Comparison of ENCODE assay signal across 9 cellular contexts in genomic region chrX:71285929-71286328, GRCh38. TPM values are rescaled to one million over a fixed set of nuclear protein-coding genes. Genes with fewer than 3 reads are reported as not detected.
DNase-seq lines count a peak whose midpoint lies in the region; ATAC-seq, FAIRE-seq and TF ChIP-seq lines count a peak whose summit lies in the region.
"Had no signal": no experiment of that assay in that cellular context is flagged by ENCODE, and none has a peak within 500 bp of the region (broad histone marks: within the 10 kb centered on the region; RNA-seq: fewer than 3 reads in every experiment).

No MANE protein-coding gene starts in this region.

- H3K4me3 ChIP-seq in MM.1S (ENCODE audit: low read length): peak overlapping the region; percentile 74
- H3K4me3 ChIP-seq in choroid plexus epithelial cell (ENCODE audit: low read depth, low read length): peak overlapping the region; percentile 74

- BruUV-seq in Calu3 (replicated peaks; lab: Mats Ljungman, UMichigan): no TSS peak

- H3K9ac ChIP-seq in MM.1S (ENCODE audit: low read length): no peak overlapping the region

- H3K27ac ChIP-seq in MM.1S (ENCODE audit: low read length): no peak overlapping the region
- H3K27ac ChIP-seq: Peyer's patch had no signal

- no peaks in the 10 kb centered on the region for H3K27me3 ChIP-seq in MM.1S (replicated peaks; ENCODE audit: insufficient read depth, low read length)
- H3K27me3 ChIP-seq: Peyer's patch had no signal

- H3K4me2 ChIP-seq in MM.1S (ENCODE audit: low read depth, low read length): peak overlapping the region; percentile 63; the same call in 1 of the 2 replicates

- peaks cover 69% of the 10 kb centered on the region for H3K79me2 ChIP-seq in MM.1S (ENCODE audit: low read length)

- peaks cover 20% of the 10 kb centered on the region; the same call in 1 of the 2 replicates for H4K20me1 ChIP-seq in MM.1S (ENCODE audit: insufficient read depth, low read length)

- no peaks in the 10 kb centered on the region for H3K9me2 ChIP-seq in MM.1S (replicated peaks; ENCODE audit: insufficient read depth, low read length)

- no peak for FAIRE-seq in GM19239 (lab: Jason Lieb, UNC)

- intact Hi-C loops in Calu3 (cut with micrococcal nuclease; ENCODE audit: unreplicated experiment): loop anchor here (2.0 kb wide), 1 partner anchor 71 kb away; no protein-coding TSS in a partner anchor

- no peak for TF ChIP-seq CTCF in Calu3 (IDR thresholded peaks at IDR 0.05; ENCODE audit: unreplicated experiment)
- TF ChIP-seq CTCF in MM.1S (IDR thresholded peaks at IDR 0.05; ENCODE audit: low read length): no peak
- TF ChIP-seq CTCF in choroid plexus epithelial cell (conservative IDR thresholded peaks at IDR 0.05; ENCODE audit: low read depth, low read length): no peak
- no peak for TF ChIP-seq CTCF in nephron progenitor cell (IDR thresholded peaks at IDR 0.05)

- DNase-seq in Calu3 (no peak), MM.1S (no peak), choroid plexus epithelial cell (ENCODE audit: low read depth) (no peak), nephron progenitor cell (no peak), hepatic stellate cell (ENCODE audit: low spot score) (no peak), GM19239 (ENCODE audit: insufficient read length, low spot score) (no peak)
- DNase-seq in effector CD4-positive, alpha-beta T cell: no peak
- DNase-seq: Peyer's patch had no signal

- H3K27ac Mint-ChIP-seq in Calu3 (ENCODE audit: unreplicated experiment) (no peak overlapping the region), nephron progenitor cell (peak overlapping the region; percentile 67)

- CTCF ChIA-PET in Calu3 (lab: Charles Lee): no interaction called here

- H3K4me1 Mint-ChIP-seq in Calu3 (ENCODE audit: low read depth, unreplicated experiment): no peaks in the 10 kb centered on the region
- H3K4me1 Mint-ChIP-seq in nephron progenitor cell: peaks cover 32% of the 10 kb centered on the region

- no peak for ATAC-seq in GM18519 (IDR thresholded peaks at IDR 0.05; ENCODE audit: low FRiP score, unreplicated experiment)

- H3K27me3 Mint-ChIP-seq in Calu3 (ENCODE audit: unreplicated experiment): no peaks in the 10 kb centered on the region
- H3K27me3 Mint-ChIP-seq in nephron progenitor cell (ENCODE audit: low read depth, poor library complexity): no peaks in the 10 kb centered on the region

- H2AFZ ChIP-seq in MM.1S (ENCODE audit: low read length): no peak overlapping the region

- no peaks in the 10 kb centered on the region for H3K9me3 ChIP-seq in MM.1S (replicated peaks; ENCODE audit: insufficient read depth, low read length)
- H3K9me3 ChIP-seq: Peyer's patch had no signal

- peak overlapping the region; percentile 97 for H3K4me3 Mint-ChIP-seq in Calu3 (ENCODE audit: low read depth, unreplicated experiment)
- H3K4me3 Mint-ChIP-seq in nephron progenitor cell: peak overlapping the region; percentile 98

- peaks cover 74% of the 10 kb centered on the region for H3K36me3 Mint-ChIP-seq in Calu3 (ENCODE audit: insufficient read depth, unreplicated experiment)
- peaks cover 34% of the 10 kb centered on the region for H3K36me3 Mint-ChIP-seq in nephron progenitor cell (ENCODE audit: low read depth)

- H3F3A ChIP-seq in MM.1S (ENCODE audit: insufficient read depth, low read length): no peaks in the 10 kb centered on the region

- H3K9me3 Mint-ChIP-seq in Calu3 (ENCODE audit: low read depth, unreplicated experiment) (no peaks in the 10 kb centered on the region), nephron progenitor cell (peaks cover 44% of the 10 kb centered on the region)

- H3K36me3 ChIP-seq in MM.1S (replicated peaks; ENCODE audit: insufficient read depth, low read length): 0 out of 2 replicates have a peak, but pooled peaks cover 4% of the 10 kb centered on the region

- peaks cover 5% of the 10 kb centered on the region; the same call in 1 of the 2 replicates for H3K4me1 ChIP-seq in MM.1S (ENCODE audit: low read length)
- H3K4me1 ChIP-seq: Peyer's patch had no signal

RNA-seq across cellular contexts. Expression of gene NONO, which starts 2.5 kb away (rescaled TPM):
- 520 and 576 TPM in 2 replicates for total RNA-seq in Calu3 (2022)

RNA-seq across cellular contexts. Expression of gene ITGB1BP2, which starts 15.6 kb away (rescaled TPM):
- 7.1 and 8.1 TPM in 2 replicates for total RNA-seq in Calu3 (2022)

RNA-seq across cellular contexts. Expression of gene ZMYM3, which starts 32.0 kb away (rescaled TPM):
- total RNA-seq in Calu3 (2022): 42.9 and 45.7 TPM in 2 replicates
